Comparison of ENCODE assay signal across 12 cellular contexts in the genomic region with DNA sequence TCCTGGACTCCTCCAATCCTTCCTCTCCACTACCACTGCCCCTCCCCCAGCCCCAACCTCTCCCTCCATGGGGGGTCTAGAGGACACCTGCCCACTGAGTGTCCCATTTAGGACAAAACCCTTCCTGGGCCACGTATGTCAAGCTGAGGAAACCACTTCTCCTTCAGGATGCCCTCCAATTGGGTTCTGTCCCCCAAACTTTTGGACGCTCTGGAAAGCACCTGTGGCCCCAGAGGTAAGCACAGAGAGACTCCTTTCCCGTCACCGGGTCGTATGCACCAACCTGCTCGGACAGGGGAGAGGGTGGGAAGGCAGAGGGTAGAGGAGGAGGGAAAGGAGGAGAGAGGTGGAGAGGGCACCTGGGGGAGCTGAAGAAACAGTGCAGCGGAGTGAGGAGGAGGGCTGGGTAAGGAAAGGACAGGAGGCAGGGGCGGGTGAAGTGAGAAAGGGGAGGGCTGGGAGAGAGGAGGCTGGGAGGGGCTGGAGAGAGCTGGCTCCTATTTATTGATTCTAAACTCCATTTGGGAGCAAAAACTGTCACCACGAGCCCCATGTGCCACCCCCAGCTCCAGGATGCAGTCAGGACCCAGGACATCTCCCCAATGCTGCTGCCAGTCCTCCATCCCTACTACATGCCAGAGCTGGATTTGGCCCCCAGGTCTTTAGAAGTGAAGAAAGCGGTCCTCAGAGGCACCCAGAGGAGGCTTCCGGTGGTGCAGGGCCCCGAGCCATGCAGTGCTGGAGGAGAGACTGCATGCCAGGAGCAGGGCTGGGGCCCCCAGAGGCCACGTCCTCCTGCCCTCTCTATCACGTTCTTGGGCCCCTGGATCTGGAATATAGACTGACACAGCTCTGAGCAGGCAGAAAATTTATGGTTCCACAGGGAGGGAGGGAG. TPM values are rescaled to one million over a fixed set of nuclear protein-coding genes. Genes with fewer than 3 reads are reported as not detected.
DNase-seq lines count a peak whose midpoint lies in the region; ATAC-seq and TF ChIP-seq lines count a peak whose summit lies in the region.
"Had no signal": no experiment of that assay in that cellular context is flagged by ENCODE, and none has a peak within 500 bp of the region (broad histone marks: within the 10 kb centered on the region; RNA-seq: fewer than 3 reads in every experiment).

No MANE protein-coding gene starts in this region.

- H3K9me3 Mint-ChIP-seq in CD8-positive, alpha-beta T cell, result no peaks in the 10 kb centered on the region

- no peak for DNase-seq in CD8-positive, alpha-beta T cell
- peak; percentile 40 for DNase-seq in GM19238 (ENCODE audit: insufficient read length, low spot score)
- DNase-seq in SK-N-SH, result peak; percentile 63
- peak; percentile 57 for DNase-seq in iPS-NIHi7 (ENCODE audit: extremely low spot score)
- no peak for DNase-seq in adrenal gland
- no peak for DNase-seq in occipital lobe (lab: John Stamatoyannopoulos, UW)
- DNase-seq in NCI-H1105 treated with DMSO at 0.1 percent for 48 hours (lab: John Stamatoyannopoulos, UW), result no peak
- DNase-seq: activated CD4-positive, CD25-positive, alpha-beta regulatory T cell; NCI-H748 treated with DMSO at 0.1 percent for 48 hours; uterus had no signal

- H3K79me2 ChIP-seq in SK-N-SH (ENCODE audit: insufficient read depth), result no peaks in the 10 kb centered on the region

- peak overlapping the region; percentile 63 for H3K4me3 Mint-ChIP-seq in CD8-positive, alpha-beta T cell

- H3K27me3 Mint-ChIP-seq in CD8-positive, alpha-beta T cell (ENCODE audit: low read depth), result peaks cover 33% of the 10 kb centered on the region

- peaks cover 29% of the 10 kb centered on the region for H3K27me3 ChIP-seq in CD8-positive, alpha-beta T cell (ENCODE audit: insufficient read depth, low read length)
- H3K27me3 ChIP-seq in SK-N-SH (ENCODE audit: insufficient read depth) (peaks cover 48% of the 10 kb centered on the region), adrenal gland (peaks cover 14% of the 10 kb centered on the region)
- H3K27me3 ChIP-seq: uterus had no signal

- no peak overlapping the region for H3K4me3 ChIP-seq in CD8-positive, alpha-beta T cell (ENCODE audit: low read depth, low read length)
- H3K4me3 ChIP-seq in SK-N-SH (ENCODE audit: low read depth in 2 of 2, low read length in 1 of 2), result no peak overlapping the region
- H3K4me3 ChIP-seq in adrenal gland, result no peak overlapping the region

- no peak for TF ChIP-seq CTCF in CD8-positive, alpha-beta T cell (IDR thresholded peaks at IDR 0.05)
- TF ChIP-seq CTCF in SK-N-SH (IDR thresholded peaks at IDR 0.05) (no peak), adrenal gland (IDR thresholded peaks at IDR 0.05) (peak in 2 of 6 experiments; percentile 8 to 17)

- no peaks in the 10 kb centered on the region for H4K20me1 ChIP-seq in SK-N-SH (ENCODE audit: insufficient read depth)

- intact Hi-C loops in CD8-positive, alpha-beta T cell (cut with DNase I, micrococcal nuclease), result no loop called here
- intact Hi-C loops in adrenal gland (cut with DNase I), result no loop called here

- peaks cover 7% of the 10 kb centered on the region for H3K4me1 ChIP-seq in CD8-positive, alpha-beta T cell (ENCODE audit: insufficient read depth, low read length)
- H3K4me1 ChIP-seq in SK-N-SH (ENCODE audit: control insufficient read depth in 1 of 2, insufficient read depth in 2 of 2, low read depth in 1 of 2, low read length in 1 of 2), result peaks cover 0 to 39% of the 10 kb centered on the region in 2 experiments; a peak in 1 of 4 replicates
- no peaks in the 10 kb centered on the region for H3K4me1 ChIP-seq in adrenal gland (replicated peaks in 1 of 2)
- H3K4me1 ChIP-seq: uterus had no signal

- CTCF ChIA-PET in CD8-positive, alpha-beta T cell (lab: Charles Lee), result interaction anchor here (1.2 to 1.6 kb wide), 2 partner anchors 8 to 195 kb away, joined by 5 to 6 read pairs; no protein-coding TSS in a partner anchor
- CTCF ChIA-PET in SK-N-SH (lab: Yijun Ruan, JAX), result interaction anchor here (1.0 to 3.7 kb wide), 9 partner anchors 12 to 376 kb away, joined by 3 to 22 read pairs (median 3); no protein-coding TSS in a partner anchor

- H3K9me2 ChIP-seq in SK-N-SH, result no peaks in the 10 kb centered on the region

- POLR2A ChIA-PET in CD8-positive, alpha-beta T cell (lab: Charles Lee), result no interaction called here
- POLR2A ChIA-PET in SK-N-SH (lab: Yijun Ruan, JAX), result no interaction called here

- H3K36me3 Mint-ChIP-seq in CD8-positive, alpha-beta T cell, result no peaks in the 10 kb centered on the region

- TF ChIP-seq RAD21 in SK-N-SH (IDR thresholded peaks at IDR 0.05; ENCODE audit: low read length), result peak; percentile 30; the same call in 1 of the 2 replicates

- H3F3A ChIP-seq in SK-N-SH (replicated peaks; ENCODE audit: insufficient read depth), result no peaks in the 10 kb centered on the region

- H3K27ac ChIP-seq in CD8-positive, alpha-beta T cell (ENCODE audit: low read depth, low read length), result no peak overlapping the region
- H3K27ac ChIP-seq in SK-N-SH (ENCODE audit: low read depth in 2 of 2, low read length in 1 of 2) (no peak overlapping the region), adrenal gland (no peak overlapping the region)
- H3K27ac ChIP-seq: HL-60, uterus had no signal

- TF ChIP-seq POLR2A in adrenal gland (IDR thresholded peaks at IDR 0.05), result no peak

- H3K4me1 Mint-ChIP-seq in CD8-positive, alpha-beta T cell (ENCODE audit: low read depth), result peaks cover 4% of the 10 kb centered on the region

- WGBS in SK-N-SH (ENCODE audit: low lambda C conversion rate), result 62% methylated on average over 13 of the region's 14 CpGs
- 51 to 60% (median 56%) methylated on average over 9 to 14 of the region's 14 CpGs for WGBS in adrenal gland, 4 donors

- no peak overlapping the region for H2AFZ ChIP-seq in SK-N-SH (ENCODE audit: low read depth)

- no peaks in the 10 kb centered on the region for H3K36me3 ChIP-seq in CD8-positive, alpha-beta T cell (ENCODE audit: insufficient read depth, low read length)
- H3K36me3 ChIP-seq in SK-N-SH (replicated peaks in 1 of 2; ENCODE audit: control insufficient read depth in 1 of 2, insufficient read depth in 2 of 2, low read length in 1 of 2) (no peaks in the 10 kb centered on the region), adrenal gland (replicated peaks in 1 of 2) (no peaks in the 10 kb centered on the region)
- H3K36me3 ChIP-seq: uterus had no signal

- no peak overlapping the region for H3K4me2 ChIP-seq in SK-N-SH

- no peak overlapping the region for H3K9ac ChIP-seq in SK-N-SH

- no peak for ATAC-seq in CD8-positive, alpha-beta T cell
- no peak for ATAC-seq in HG03457 (IDR thresholded peaks at IDR 0.05; ENCODE audit: unreplicated experiment)

- TF ChIP-seq EP300 in SK-N-SH (IDR thresholded peaks at IDR 0.05; ENCODE audit: borderline replicate concordance in 1 of 2, low read depth in 1 of 2, low read length in 1 of 2), result no peak

- no peaks in the 10 kb centered on the region for H3K9me3 ChIP-seq in CD8-positive, alpha-beta T cell (ENCODE audit: low read length)
- H3K9me3 ChIP-seq in SK-N-SH (no peaks in the 10 kb centered on the region), adrenal gland (replicated peaks in 1 of 3) (no peaks in the 10 kb centered on the region)
- H3K9me3 ChIP-seq: uterus had no signal

- no peak overlapping the region for H3K27ac Mint-ChIP-seq in CD8-positive, alpha-beta T cell

TF ChIP-seq in SK-N-SH, 30 proteins besides CTCF, POLR2A, EP300 and RAD21:
- TF ChIP-seq GABPA (IDR thresholded peaks at IDR 0.05; ENCODE audit: low read depth), result no peak

RNA-seq across cellular contexts. Expression of gene SLC22A12, which starts 53.6 kb away (rescaled TPM):
- total RNA-seq in CD8-positive, alpha-beta T cell, result not detected
- not detected in 2 replicates for polyA plus RNA-seq in SK-N-SH (2012; rRNA removed)
- not detected in 2 replicates for polyA plus RNA-seq in SK-N-SH (2012; cell fraction: cytosol; rRNA removed)
- not detected in 2 replicates for polyA plus RNA-seq in SK-N-SH (2012; cell fraction: nucleus; rRNA removed)
- not detected for total RNA-seq in adrenal gland
- polyA plus RNA-seq in adrenal gland, result not detected
- total RNA-seq in occipital lobe, result not detected
- total RNA-seq: uterus had no signal

Comparison
In these comparisons a context has a peak if more than half of its experiments do, and no peak if none do; other contexts are left out.
1. DNase-seq: peak in GM19238 (single experiment), SK-N-SH (single experiment) and iPS-NIHi7 (single experiment); none in CD8-positive, alpha-beta T cell (0 of 7), adrenal gland (0 of 7), occipital lobe (single experiment) and NCI-H1105 treated with DMSO at 0.1 percent for 48 hours (single experiment).